In genomic region chr6:37171970-37172812, GRCh38 we compare ENCODE assay signal across 8 cellular contexts. TPM values are rescaled to one million over a fixed set of nuclear protein-coding genes. Genes with fewer than 3 reads are reported as not detected.
DNase-seq lines count a peak whose midpoint lies in the region; ATAC-seq and TF ChIP-seq lines count a peak whose summit lies in the region.

No MANE protein-coding gene starts in this region.

- H3K18ac ChIP-seq in trophoblast cell (ENCODE audit: low read length) = no peak overlapping the region

- H3K4me1 ChIP-seq in adrenal gland (replicated peaks in 1 of 2) (peaks cover 21 to 27% of the 10 kb centered on the region in 2 donors), heart left ventricle (peaks cover 0 to 66% (median 17%) of the 10 kb centered on the region in 12 donors), trophoblast cell (ENCODE audit: control insufficient read depth in 1 of 2, insufficient read depth in 2 of 2, low read length in 2 of 2) (peaks cover 0 to 13% of the 10 kb centered on the region in 2 experiments), tibial nerve (peaks cover 0 to 46% (median 8%) of the 10 kb centered on the region in 4 donors)

- H3K9me3 ChIP-seq in adrenal gland (replicated peaks in 1 of 3) = no peaks in the 10 kb centered on the region
- H3K9me3 ChIP-seq in heart left ventricle = no peaks in the 10 kb centered on the region
- H3K9me3 ChIP-seq in trophoblast cell (ENCODE audit: insufficient read depth, low read depth, low read length) = peaks cover 1% of the 10 kb centered on the region
- H3K9me3 ChIP-seq in tibial nerve = no peaks in the 10 kb centered on the region

- TF ChIP-seq POLR2A in adrenal gland (IDR thresholded peaks at IDR 0.05) = peak in 1 of 2 donors; percentile 48
- TF ChIP-seq POLR2A in heart left ventricle (IDR thresholded peaks at IDR 0.05) = no peak
- no peak for TF ChIP-seq POLR2A in tibial nerve (IDR thresholded peaks at IDR 0.05)

- H4K8ac ChIP-seq in trophoblast cell (ENCODE audit: low read depth, low read length) = no peak overlapping the region

- H2BK12ac ChIP-seq in trophoblast cell (ENCODE audit: low read length) = no peak overlapping the region

- no peaks in the 10 kb centered on the region for H3K9me3 Mint-ChIP-seq in T-cell

- no peaks in the 10 kb centered on the region for H3K27me3 Mint-ChIP-seq in T-cell

- peaks cover 8% of the 10 kb centered on the region for H3K79me2 ChIP-seq in trophoblast cell (ENCODE audit: control insufficient read depth, insufficient read depth, low read length, poor library complexity)

- H3K27ac Mint-ChIP-seq in T-cell = peak overlapping the region; percentile 94 to 97

- H3K36me3 ChIP-seq in adrenal gland (replicated peaks in 1 of 2) (peaks cover 0 to 38% of the 10 kb centered on the region in 2 donors), heart left ventricle (peaks cover 0 to 60% (median 32%) of the 10 kb centered on the region in 9 donors), trophoblast cell (ENCODE audit: control insufficient read depth in 1 of 2, insufficient read depth in 2 of 2, low read length in 2 of 2) (peaks cover 17 to 21% of the 10 kb centered on the region in 2 experiments), tibial nerve (peaks cover 0 to 31% (median 18%) of the 10 kb centered on the region in 3 donors)

- H3K27me3 ChIP-seq in adrenal gland (no peaks in the 10 kb centered on the region), heart left ventricle (no peaks in the 10 kb centered on the region), trophoblast cell (ENCODE audit: insufficient read depth, low read length) (no peaks in the 10 kb centered on the region), tibial nerve (no peaks in the 10 kb centered on the region)

- no peak overlapping the region for H2BK120ac ChIP-seq in trophoblast cell (ENCODE audit: insufficient read depth, low read length, poor library complexity)

- H3K14ac ChIP-seq in trophoblast cell (ENCODE audit: low read length) = no peak overlapping the region

- no peak overlapping the region for H3K4ac ChIP-seq in trophoblast cell (ENCODE audit: low read depth, low read length)

- POLR2A ChIA-PET in T-cell (lab: Charles Lee) = interaction anchor here (0.5 to 2.0 kb wide), 9 partner anchors 19 to 323 kb away, joined by 3 to 7 read pairs (median 4); no protein-coding TSS in a partner anchor

- peak overlapping the region; percentile 90 to 92 (median 91) for H3K4me3 Mint-ChIP-seq in T-cell

- peak overlapping the region; percentile 65 to 98 (median 89) for H3K27ac ChIP-seq in adrenal gland
- H3K27ac ChIP-seq in heart left ventricle = peak overlapping the region; percentile 45 to 97 (median 90)
- no peak overlapping the region for H3K27ac ChIP-seq in trophoblast cell (ENCODE audit: low read depth, low read length)
- peak overlapping the region; percentile 72 to 97 (median 82) for H3K27ac ChIP-seq in tibial nerve

- peaks cover 21% of the 10 kb centered on the region for H3K79me1 ChIP-seq in trophoblast cell (ENCODE audit: low read length)

- H2AFZ ChIP-seq in trophoblast cell (ENCODE audit: insufficient read depth, low read length, poor library complexity) = no peak overlapping the region

- peaks cover 54% of the 10 kb centered on the region for H3K36me3 Mint-ChIP-seq in T-cell

- DNase-seq in AG08396 (ENCODE audit: low spot score) (peak; percentile 86), NCI-H1694 (lab: John Stamatoyannopoulos, UW) (peak; percentile 89), T-cell (peak; percentile 82 to 95 (median 90)), adrenal gland (peak; percentile 86 to 98 (median 94)), heart left ventricle (peak; percentile 83 to 89 (median 85)), trophoblast cell (peak; percentile 86 to 97), tibial nerve (ENCODE audit: low spot score in 2 of 2) (peak; percentile 87 to 98)

- ATAC-seq in GM21390 (IDR thresholded peaks at IDR 0.05; ENCODE audit: unreplicated experiment) (peak; percentile 26), T-cell (replicated peaks in 1 of 4) (peak; percentile 34 to 38 (median 36)), heart left ventricle (peak; percentile 3 to 29 (median 8))

- peaks cover 62 to 64% (median 64%) of the 10 kb centered on the region in 3 donors for H3K4me1 Mint-ChIP-seq in T-cell

- CTCF ChIA-PET in T-cell (lab: Charles Lee) = interaction anchor here (0.7 to 8.6 kb wide), 25 partner anchors 10 to 565 kb away, joined by 3 to 142 read pairs (median 5); partner anchors contain the start of gene C6orf89 (in 1 of the 2)

- H2AK5ac ChIP-seq in trophoblast cell (ENCODE audit: low read length) = no peak overlapping the region

- intact Hi-C loops in adrenal gland (cut with DNase I) (loop anchor here (2.0 to 10.0 kb wide), 4 partner anchors 35 to 147 kb away; no protein-coding TSS in a partner anchor), heart left ventricle (cut with DNase I) (loop anchor here (1.0 to 10.0 kb wide), 18 partner anchors 35 to 287 kb away; partner anchors contain the start of gene C6orf89 (in 5 of the 10))

- no peak overlapping the region for H3K9ac ChIP-seq in trophoblast cell (ENCODE audit: low read length)

- H3K4me3 ChIP-seq in adrenal gland (peak overlapping the region in 1 of 4 donors; percentile 85), heart left ventricle (peak overlapping the region; percentile 60 to 100 (median 90)), trophoblast cell (ENCODE audit: low read depth, low read length) (no peak overlapping the region), tibial nerve (peak overlapping the region; percentile 65 to 97 (median 80))

- WGBS in adrenal gland, 4 donors = 8 to 12% (median 8%) methylated on average over 15 to 17 of the region's 17 CpGs
- WGBS in heart left ventricle, 4 donors = 12 to 22% (median 13%) methylated on average over 17 of the region's 17 CpGs
- no CpG with 5 or more reads among the region's 17 CpGs for WGBS in trophoblast cell (ENCODE audit: extremely low coverage, insufficient coverage, insufficient read length)
- 9 to 13% methylated on average over 17 of the region's 17 CpGs for WGBS in tibial nerve, 2 donors

- TF ChIP-seq CTCF in adrenal gland (IDR thresholded peaks at IDR 0.05) (peak; percentile 83 to 99 (median 97)), heart left ventricle (IDR thresholded peaks at IDR 0.05) (peak; percentile 86 to 98 (median 96)), tibial nerve (IDR thresholded peaks at IDR 0.05) (peak; percentile 82 to 97 (median 94))

- H3K23ac ChIP-seq in trophoblast cell (ENCODE audit: low read length) = no peak overlapping the region

- peak overlapping the region; percentile 100 for H3K4me2 ChIP-seq in trophoblast cell (ENCODE audit: low read length)

- no peak overlapping the region for H2BK5ac ChIP-seq in trophoblast cell (ENCODE audit: low read depth, low read length, poor library complexity)

- peak; percentile 57 to 73 for TF ChIP-seq EP300 in tibial nerve (IDR thresholded peaks at IDR 0.05)

- H4K12ac ChIP-seq in trophoblast cell (ENCODE audit: low read depth, low read length) = no peak overlapping the region

- H4K91ac ChIP-seq in trophoblast cell (ENCODE audit: low read depth, low read length) = no peak overlapping the region

RNA-seq across cellular contexts. Expression of gene PIM1, which starts 2.2 kb away (rescaled TPM):
- total RNA-seq in T-cell (100 to 1,000 TPM; 225 to 334 (median 313) TPM), adrenal gland (10 to 100 TPM in 7 of 8 donors, 1 to 10 TPM in 1; 2.8 to 36.6 (median 21.4) TPM), heart left ventricle (10 to 100 TPM in 6 of 9 donors, 1 to 10 TPM in 3; 7.0 to 81.8 (median 16.0) TPM), tibial nerve (10 to 100 TPM in 1 of 4 donors, 1 to 10 TPM in 3; 2.8 to 22.8 (median 6.6) TPM)
- polyA plus RNA-seq in adrenal gland (10 to 100 TPM; 10.6 to 31.2 (median 12.3) TPM), heart left ventricle (10 to 100 TPM in 1 of 2 donors, 1 to 10 TPM in 1; 8.2 to 23.1 TPM)
- 11.8 and 13.2 TPM in 2 replicates for polyA plus RNA-seq in trophoblast cell (2013)
